ENCODE assay signal across 19 cellular contexts in genomic region chr17:29777663-29778062, GRCh38.
DNase-seq lines count a peak whose midpoint lies in the region; ATAC-seq, FAIRE-seq and TF ChIP-seq lines count a peak whose summit lies in the region.
"Had no signal": no experiment of that assay in that cellular context is flagged by ENCODE, and none has a peak within 500 bp of the region (broad histone marks: within the 10 kb centered on the region; RNA-seq: fewer than 3 reads in every experiment).

No MANE protein-coding gene starts in this region.

- peak; percentile 9 for DNase-seq in HepG2 (ENCODE audit: low spot score)
- no peak for DNase-seq in right lobe of liver
- DNase-seq in esophagus muscularis mucosa (ENCODE audit: extremely low spot score) = peak; percentile 42
- DNase-seq in SK-N-SH = no peak
- DNase-seq in natural killer cell = no peak
- no peak for DNase-seq in T-helper 2 cell
- DNase-seq: 8988T; BE2C; C1 segment of cervical spinal cord; CD4-positive, CD25-positive, alpha-beta regulatory T cell; CD8-positive, alpha-beta memory T cell; COR-L47; GM23248 had no signal

- H2AFZ ChIP-seq in HepG2 (ENCODE audit: low read length) = no peak overlapping the region
- no peak overlapping the region for H2AFZ ChIP-seq in SK-N-SH (ENCODE audit: low read depth)
- H2AFZ ChIP-seq: GM23248 had no signal

- H3K36me3 ChIP-seq in HepG2 (replicated peaks in 1 of 2; ENCODE audit: control insufficient read depth in 1 of 2, insufficient read depth in 2 of 2, low read length in 2 of 2) (no peaks in the 10 kb centered on the region), right lobe of liver (no peaks in the 10 kb centered on the region), esophagus muscularis mucosa (no peaks in the 10 kb centered on the region), SK-N-SH (replicated peaks in 1 of 2; ENCODE audit: control insufficient read depth in 1 of 2, insufficient read depth in 2 of 2, low read length in 1 of 2) (no peaks in the 10 kb centered on the region), gastroesophageal sphincter (no peaks in the 10 kb centered on the region)
- H3K36me3 ChIP-seq: BE2C, HAP-1 had no signal

- no peak overlapping the region for H3K4me3 ChIP-seq in HepG2 (replicated peaks in 1 of 3; ENCODE audit: insufficient read depth in 1 of 3, low read depth in 2 of 3, low read length in 3 of 3)
- H3K4me3 ChIP-seq in right lobe of liver = no peak overlapping the region
- H3K4me3 ChIP-seq in esophagus muscularis mucosa = no peak overlapping the region
- no peak overlapping the region for H3K4me3 ChIP-seq in SK-N-SH (ENCODE audit: low read depth in 2 of 2, low read length in 1 of 2)
- H3K4me3 ChIP-seq in gastroesophageal sphincter = no peak overlapping the region
- H3K4me3 ChIP-seq: GM23248, HAP-1 had no signal

- H3K4me1 Mint-ChIP-seq in natural killer cell = peaks cover 6% of the 10 kb centered on the region in 2 donors

- TF ChIP-seq CTCF in HepG2 (CRISPR knock-in tag; IDR thresholded peaks at IDR 0.05) (no peak), right lobe of liver (IDR thresholded peaks at IDR 0.05) (no peak), VCaP (conservative IDR thresholded peaks at IDR 0.05) (no peak), esophagus muscularis mucosa (IDR thresholded peaks at IDR 0.05) (no peak), SK-N-SH (IDR thresholded peaks at IDR 0.05) (no peak), natural killer cell (IDR thresholded peaks at IDR 0.05) (no peak), gastroesophageal sphincter (IDR thresholded peaks at IDR 0.05) (no peak)

- CTCF ChIA-PET in HepG2 (lab: Yijun Ruan, JAX; ENCODE audit: low intra/inter-chr PET ratio, low total read pairs) = interaction anchor here (2.7 kb wide), 1 partner anchor 138 kb away, joined by 34 read pairs; no protein-coding TSS in a partner anchor
- CTCF ChIA-PET in SK-N-SH (lab: Yijun Ruan, JAX) = interaction anchor here (0.6 to 4.6 kb wide), 10 partner anchors 9 to 327 kb away, joined by 3 to 53 read pairs (median 4); partner anchors contain the start of gene ANKRD13B

- H3K9ac ChIP-seq in HepG2 (ENCODE audit: insufficient read depth, low read depth, low read length) (no peak overlapping the region), SK-N-SH (no peak overlapping the region)
- H3K9ac ChIP-seq: GM23248 had no signal

- H3F3A ChIP-seq in SK-N-SH (replicated peaks; ENCODE audit: insufficient read depth) = no peaks in the 10 kb centered on the region

- H3K4me1 ChIP-seq in HepG2 (ENCODE audit: insufficient read depth, low read length) (peaks cover 10% of the 10 kb centered on the region), right lobe of liver (no peaks in the 10 kb centered on the region), esophagus muscularis mucosa (peaks cover 7 to 9% (median 8%) of the 10 kb centered on the region in 4 donors), SK-N-SH (ENCODE audit: control insufficient read depth in 1 of 2, insufficient read depth in 2 of 2, low read depth in 1 of 2, low read length in 1 of 2) (peaks cover 0 to 11% of the 10 kb centered on the region in 2 experiments; a peak in 2 of 4 replicates), gastroesophageal sphincter (peaks cover 0 to 10% (median 0%) of the 10 kb centered on the region in 3 donors)
- H3K4me1 ChIP-seq: BE2C, HAP-1 had no signal

- H3K27me3 ChIP-seq in HepG2 (ENCODE audit: control insufficient read depth in 1 of 2, insufficient read depth in 2 of 2, low read length in 2 of 2) = no peaks in the 10 kb centered on the region
- H3K27me3 ChIP-seq in right lobe of liver = no peaks in the 10 kb centered on the region
- H3K27me3 ChIP-seq in esophagus muscularis mucosa = no peaks in the 10 kb centered on the region
- no peaks in the 10 kb centered on the region for H3K27me3 ChIP-seq in SK-N-SH (ENCODE audit: insufficient read depth)
- H3K27me3 ChIP-seq in gastroesophageal sphincter = no peaks in the 10 kb centered on the region
- H3K27me3 ChIP-seq: BE2C had no signal

- no peaks in the 10 kb centered on the region for H3K36me3 Mint-ChIP-seq in natural killer cell

- in situ Hi-C loops in HepG2 (cut with HindIII; ENCODE audit: extremely low pct_ligation_motif_present, low pct_unique_long_range_greater_than_20kb) = loop anchor here (10.0 kb wide), 1 partner anchor 153 kb away; the partner anchor contains the start of gene CORO6

- POLR2A ChIA-PET in HepG2 (lab: Yijun Ruan, JAX) (no interaction called here), SK-N-SH (lab: Yijun Ruan, JAX) (interaction anchor here (0.7 to 1.5 kb wide), 4 partner anchors 16 to 366 kb away, joined by 3 to 6 read pairs (median 3); no protein-coding TSS in a partner anchor)

- H3K79me2 ChIP-seq in HepG2 (ENCODE audit: insufficient read depth, low read length) = no peaks in the 10 kb centered on the region
- H3K79me2 ChIP-seq in SK-N-SH (ENCODE audit: insufficient read depth) = no peaks in the 10 kb centered on the region

- H3K27ac Mint-ChIP-seq in natural killer cell = no peak overlapping the region
- H3K27ac Mint-ChIP-seq: CD4-positive, CD25-positive, alpha-beta regulatory T cell had no signal

- TF ChIP-seq RAD21 in HepG2 (CRISPR knock-in tag; IDR thresholded peaks at IDR 0.05) (no peak), SK-N-SH (IDR thresholded peaks at IDR 0.05; ENCODE audit: low read length) (no peak)

- FAIRE-seq in HepG2 (lab: Jason Lieb, UNC) = no peak
- FAIRE-seq: D721Med, G401.6, GM12891 had no signal

- H3K27ac ChIP-seq in HepG2 (ENCODE audit: extremely low read length, insufficient read depth, low read length) (peak overlapping the region; percentile 24), right lobe of liver (no peak overlapping the region), VCaP (peak overlapping the region; percentile 62), esophagus muscularis mucosa (replicated peaks in 1 of 4) (no peak overlapping the region), SK-N-SH (ENCODE audit: low read depth in 2 of 2, low read length in 1 of 2) (peak overlapping the region in 1 of 2 experiments; percentile 29; a peak in 1 of 4 replicates), gastroesophageal sphincter (no peak overlapping the region)
- H3K27ac ChIP-seq: GM23248 had no signal

- BruUV-seq in HepG2 (replicated peaks; lab: Mats Ljungman, UMichigan) = no TSS peak

- no peaks in the 10 kb centered on the region for H4K20me1 ChIP-seq in HepG2 (ENCODE audit: insufficient read depth, low read length)
- no peaks in the 10 kb centered on the region for H4K20me1 ChIP-seq in SK-N-SH (ENCODE audit: insufficient read depth)

- H3K27me3 Mint-ChIP-seq in natural killer cell (ENCODE audit: low read depth in 2 of 2) = no peaks in the 10 kb centered on the region
- H3K27me3 Mint-ChIP-seq: CD4-positive, CD25-positive, alpha-beta regulatory T cell; CD8-positive, alpha-beta memory T cell had no signal

- 21% methylated on average over 1 of the region's 1 CpG for WGBS in HepG2 (ENCODE audit: low lambda C conversion rate)
- WGBS in right lobe of liver (ENCODE audit: insufficient coverage, low coverage, low lambda C conversion rate, missing lambda C conversion rate) = 60% methylated on average over 1 of the region's 1 CpG
- 87% methylated on average over 1 of the region's 1 CpG for WGBS in esophagus muscularis mucosa
- WGBS in SK-N-SH (ENCODE audit: low lambda C conversion rate) = 100% methylated on average over 1 of the region's 1 CpG
- WGBS in gastroesophageal sphincter (ENCODE audit: low coverage in 1 of 2), 2 donors = 94 to 100% methylated on average over 1 of the region's 1 CpG

- no peak overlapping the region for H3K4me2 ChIP-seq in HepG2 (ENCODE audit: low read depth, low read length)
- no peak overlapping the region for H3K4me2 ChIP-seq in SK-N-SH

- H3K4me3 Mint-ChIP-seq in natural killer cell = no peak overlapping the region
- H3K4me3 Mint-ChIP-seq: CD4-positive, CD25-positive, alpha-beta regulatory T cell; CD8-positive, alpha-beta memory T cell had no signal

- no peak for TF ChIP-seq EP300 in HepG2 (IDR thresholded peaks at IDR 0.05; ENCODE audit: low read depth in 2 of 2, low read length in 2 of 2)
- TF ChIP-seq EP300 in HepG2 (CRISPR knock-in tag; IDR thresholded peaks at IDR 0.05; ENCODE audit: borderline replicate concordance) = no peak
- no peak for TF ChIP-seq EP300 in esophagus muscularis mucosa (IDR thresholded peaks at IDR 0.05)
- TF ChIP-seq EP300 in SK-N-SH (IDR thresholded peaks at IDR 0.05; ENCODE audit: borderline replicate concordance in 1 of 2, low read depth in 1 of 2, low read length in 1 of 2) = no peak
- TF ChIP-seq EP300 in gastroesophageal sphincter (IDR thresholded peaks at IDR 0.05) = no peak

- H3K9me3 ChIP-seq in HepG2 (ENCODE audit: low read length) (no peaks in the 10 kb centered on the region), right lobe of liver (no peaks in the 10 kb centered on the region), esophagus muscularis mucosa (no peaks in the 10 kb centered on the region), SK-N-SH (no peaks in the 10 kb centered on the region), gastroesophageal sphincter (no peaks in the 10 kb centered on the region)
- H3K9me3 ChIP-seq: BE2C, HAP-1 had no signal

- intact Hi-C loops in HepG2 (cut with micrococcal nuclease; ENCODE audit: unreplicated experiment) (no loop called here), right lobe of liver (cut with DNase I) (loop anchor here (10.0 kb wide), 1 partner anchor 153 kb away; the partner anchor contains the start of gene CORO6 (in 2 of the 2)), esophagus muscularis mucosa (cut with DNase I) (loop anchor here (10.0 kb wide), 1 partner anchor 163 kb away; no protein-coding TSS in a partner anchor), natural killer cell (cut with micrococcal nuclease) (loop anchor here (2.0 to 5.0 kb wide), 2 partner anchors 79 to 95 kb away; no protein-coding TSS in a partner anchor)

- 0 out of 3 replicates have a peak, but pooled peaks have one; percentile 28 for ATAC-seq in HepG2
- ATAC-seq in right lobe of liver = no peak
- no peak for ATAC-seq in natural killer cell
- ATAC-seq in gastroesophageal sphincter = no peak

- TF ChIP-seq POLR2A in HepG2 (IDR thresholded peaks at IDR 0.05; ENCODE audit: insufficient read depth in 1 of 2, low read depth in 2 of 2, low read length in 2 of 2) (no peak), right lobe of liver (IDR thresholded peaks at IDR 0.05) (no peak), esophagus muscularis mucosa (IDR thresholded peaks at IDR 0.05; ENCODE audit: low read depth) (no peak), gastroesophageal sphincter (IDR thresholded peaks at IDR 0.05) (no peak)

- H3K9me2 ChIP-seq in SK-N-SH = no peaks in the 10 kb centered on the region

- H3K9me3 Mint-ChIP-seq in natural killer cell = no peaks in the 10 kb centered on the region
- H3K9me3 Mint-ChIP-seq: CD4-positive, CD25-positive, alpha-beta regulatory T cell; CD8-positive, alpha-beta memory T cell had no signal

TF ChIP-seq in SK-N-SH, 30 proteins besides CTCF, POLR2A, EP300 and RAD21 (continues in another document):
- TF ChIP-seq MEF2A (IDR thresholded peaks at IDR 0.05; ENCODE audit: borderline replicate concordance, low read depth) = no peak

Comparison
In these comparisons a context has a peak if more than half of its experiments do, and no peak if none do; other contexts are left out.
1. DNase-seq: peak in HepG2 (single experiment) and esophagus muscularis mucosa (single experiment); none in right lobe of liver (0 of 3), SK-N-SH (single experiment), natural killer cell (single experiment) and T-helper 2 cell (0 of 5).
2. H3K27ac ChIP-seq: peak in HepG2 (single experiment) and VCaP (single experiment); none in right lobe of liver (0 of 3), esophagus muscularis mucosa (0 of 4) and gastroesophageal sphincter (0 of 4).